In genomic region chr3:101850327-101851048, GRCh38 we compare ENCODE assay signal across 8 cellular contexts. TPM values are rescaled to one million over a fixed set of nuclear protein-coding genes. Genes with fewer than 3 reads are reported as not detected.
A peak's percentile ranks its signal among the peaks of the same experiment; 100 is the strongest.
DNase-seq lines count a peak whose midpoint lies in the region; ATAC-seq and TF ChIP-seq lines count a peak whose summit lies in the region.

No MANE protein-coding gene starts in this region.

- H3K4me3 ChIP-seq in fibroblast of lung (replicated peaks in 1 of 4; ENCODE audit: control extremely low read depth in 1 of 4, insufficient read depth in 1 of 4, low read depth in 3 of 4, low read length in 4 of 4): peak overlapping the region; percentile 69 to 97 (median 86)

- no peak for TF ChIP-seq CTCF in fibroblast of lung (conservative IDR thresholded peaks at IDR 0.05 in 1 of 2, IDR thresholded peaks at IDR 0.05 in 1 of 2; ENCODE audit: low read depth in 1 of 2, low read length in 2 of 2)

- ATAC-seq in GM19455 (IDR thresholded peaks at IDR 0.05; ENCODE audit: unreplicated experiment): peak; percentile 16

- H3K36me3 ChIP-seq in fibroblast of lung (ENCODE audit: control insufficient read depth, insufficient read depth, low read length): peaks cover 15% of the 10 kb centered on the region

- DNase-seq in CD1c-positive myeloid dendritic cell (ENCODE audit: extremely low spot score) (peak; percentile 66), MV-4-11 (lab: John Stamatoyannopoulos, UW) (peak; percentile 71), activated T-cell treated with anti-CD3 and anti-CD28 coated beads for 48 hours (ENCODE audit: low read depth) (peak; percentile 12), fibroblast of lung (ENCODE audit: low read depth in 2 of 2) (peak; percentile 75 to 77), pulmonary artery endothelial cell (ENCODE audit: low read depth, low spot score) (peak; percentile 37), superior temporal gyrus (ENCODE audit: extremely low spot score) (no peak), T1000 (lab: John Stamatoyannopoulos, UW) (no peak)

- H3K4me2 ChIP-seq in fibroblast of lung (ENCODE audit: extremely low read depth, insufficient read depth, low read length): peak overlapping the region; percentile 96

- peaks cover 44% of the 10 kb centered on the region for H3K79me2 ChIP-seq in fibroblast of lung (ENCODE audit: control insufficient read depth, insufficient read depth, low read length)

- H3K27ac ChIP-seq in fibroblast of lung (ENCODE audit: insufficient read depth, low read length): peak overlapping the region; percentile 91

- peaks cover 9% of the 10 kb centered on the region for H3K4me1 ChIP-seq in fibroblast of lung (ENCODE audit: control insufficient read depth, extremely low read depth, insufficient read depth, low read length)

- no peaks in the 10 kb centered on the region for H3K9me3 ChIP-seq in fibroblast of lung (ENCODE audit: control insufficient read depth, insufficient read depth, low read depth, low read length)

- H3K9ac ChIP-seq in fibroblast of lung (ENCODE audit: insufficient read depth, low read length): peak overlapping the region; percentile 90

- H4K20me1 ChIP-seq in fibroblast of lung (ENCODE audit: control insufficient read depth, extremely low read depth, insufficient read depth, low read length): peaks cover 5% of the 10 kb centered on the region

- H2AFZ ChIP-seq in fibroblast of lung (ENCODE audit: low read length): no peak overlapping the region

- no peaks in the 10 kb centered on the region for H3K27me3 ChIP-seq in fibroblast of lung (ENCODE audit: control insufficient read depth, insufficient read depth, low read length)

RNA-seq across cellular contexts. Expression of gene NFKBIZ, which starts 1.2 kb away (rescaled TPM):
- 15.4 and 38.8 TPM in 2 replicates for total RNA-seq in fibroblast of lung
- 14.7 and 21.3 TPM in 2 replicates for polyA plus RNA-seq in fibroblast of lung
- polyA plus RNA-seq in fibroblast of lung (2012): 6.1 and 9.5 TPM in 2 replicates
- polyA minus RNA-seq in fibroblast of lung (ENCODE audit: low replicate concordance): 8.8 and 25.1 TPM in 2 replicates
- 16.5 and 22.4 TPM in 2 replicates for total RNA-seq in pulmonary artery endothelial cell

Comparison
In these comparisons a context has a peak if more than half of its experiments do, and no peak if none do; other contexts are left out.
1. DNase-seq: peak in CD1c-positive myeloid dendritic cell (single experiment), MV-4-11 (single experiment), activated T-cell treated with anti-CD3 and anti-CD28 coated beads for 48 hours (single experiment), fibroblast of lung (2 of 2) and pulmonary artery endothelial cell (single experiment); none in superior temporal gyrus (single experiment) and T1000 (single experiment).